31 cellular contexts compared by ENCODE assay signal in genomic region chr1:248783367-248783766, GRCh38. TPM values are rescaled to one million over a fixed set of nuclear protein-coding genes. Genes with fewer than 3 reads are reported as not detected.
"Had no signal": no experiment of that assay in that cellular context is flagged by ENCODE, and none has a peak within 500 bp of the region (broad histone marks: within the 10 kb centered on the region; RNA-seq: fewer than 3 reads in every experiment).

No MANE protein-coding gene starts in this region.

- H3K27ac Mint-ChIP-seq: activated CD4-positive, alpha-beta memory T cell treated with anti-CD3 and anti-CD28 coated beads, Interleukin-2, amount 10 ng/mL, durations not matched to agents 7 days and 5 days; activated naive CD4-positive, alpha-beta T cell treated with anti-CD3 and anti-CD28 coated beads, Interleukin-2, amount 50 U/mL, for 72 hours; activated T-helper 2 cell treated with anti-CD3 and anti-CD28 coated beads, Interferon-gamma antibody, Interleukin-2, Interleukin-4, amounts not matched to agents 10 μg/mL and 5 μg/mL and 100 μg/mL, durations not matched to agents 14 hours and 24 hours and 36 hours; nephron; stimulated activated naive CD8-positive, alpha-beta T cell treated with anti-CD3 and anti-CD28 coated beads, Interleukin-15, Interleukin-2, amounts not matched to agents 100 ng/mL and 50 ng/mL, for 24 hours had no signal

- ATAC-seq: activated naive CD4-positive, alpha-beta T cell treated with anti-CD3 and anti-CD28 coated beads, Interleukin-2, amount 50 U/mL, for 72 hours; heart right ventricle; left lung; lower lobe of right lung; right lobe of liver had no signal

- H3K4me1 Mint-ChIP-seq: central memory CD8-positive, alpha-beta T cell; nephron had no signal

- DNase-seq: activated CD4-positive, alpha-beta memory T cell treated with anti-CD3 and anti-CD28 coated beads, Interleukin-2, amount 10 ng/mL, durations not matched to agents 7 days and 5 days; activated CD4-positive, alpha-beta T cell treated with anti-CD3 and anti-CD28 coated beads for 48 hours; activated naive CD4-positive, alpha-beta T cell; activated T-cell treated with anti-CD3 and anti-CD28 coated beads, Interleukin-2, amount 50 U/mL, for 48 hours; anterior cingulate cortex; colonic mucosa; effector CD8-positive, alpha-beta T cell; esophagus squamous epithelium; foreskin melanocyte; heart right ventricle; kidney glomerular epithelial cell; left lung; lower lobe of right lung; mesenchymal stem cell; right lobe of liver; stimulated activated CD4-positive, alpha-beta T cell treated with anti-CD3 and anti-CD28 coated beads, Interleukin-2, amount 100 ng/mL, for 48 hours; T-helper 1 cell; trophoblast cell had no signal

- H3K4me3 Mint-ChIP-seq: activated CD4-positive, alpha-beta memory T cell treated with anti-CD3 and anti-CD28 coated beads, Interleukin-2, amount 10 ng/mL, durations not matched to agents 7 days and 5 days; central memory CD8-positive, alpha-beta T cell; nephron; stimulated activated naive CD8-positive, alpha-beta T cell treated with anti-CD3 and anti-CD28 coated beads, Interleukin-15, Interleukin-2, amounts not matched to agents 100 ng/mL and 50 ng/mL, for 24 hours had no signal

RNA-seq across cellular contexts. Expression of gene LYPD8, which starts 27.8 kb away (rescaled TPM):
- total RNA-seq: activated CD4-positive, alpha-beta memory T cell treated with anti-CD3 and anti-CD28 coated beads, Interleukin-2, amount 10 ng/mL, durations not matched to agents 7 days and 5 days; activated naive CD4-positive, alpha-beta T cell treated with anti-CD3 and anti-CD28 coated beads, Interleukin-2, amount 50 U/mL, for 72 hours; activated T-helper 2 cell treated with anti-CD3 and anti-CD28 coated beads, Interferon-gamma antibody, Interleukin-2, Interleukin-4, amounts not matched to agents 10 μg/mL and 5 μg/mL and 100 μg/mL, durations not matched to agents 14 hours and 24 hours and 36 hours; bronchial epithelial cell; dermis microvascular lymphatic vessel endothelial cell; esophagus squamous epithelium; glomerular endothelial cell; heart right ventricle; left lung; lower lobe of right lung; osteocyte; posterior vena cava; right lobe of liver; skeletal muscle tissue; subcutaneous adipose tissue; thoracic aorta had no signal
- polyA plus RNA-seq: heart right ventricle had no signal
